ENCODE assay signal across 17 cellular contexts in genomic region chr16:4347765-4348509, GRCh38. TPM values are rescaled to one million over a fixed set of nuclear protein-coding genes. Genes with fewer than 3 reads are reported as not detected.
DNase-seq lines count a peak whose midpoint lies in the region; ATAC-seq, FAIRE-seq and TF ChIP-seq lines count a peak whose summit lies in the region.
"Had no signal": no experiment of that assay in that cellular context is flagged by ENCODE, and none has a peak within 500 bp of the region (broad histone marks: within the 10 kb centered on the region; RNA-seq: fewer than 3 reads in every experiment).

No MANE protein-coding gene starts in this region.

- TF ChIP-seq CTCF in HepG2 (CRISPR knock-in tag; IDR thresholded peaks at IDR 0.05), result no peak

- no peak overlapping the region for H2AFZ ChIP-seq in HepG2 (ENCODE audit: low read length)
- H2AFZ ChIP-seq: GM23248 had no signal

- intact Hi-C loops in HepG2 (cut with micrococcal nuclease; ENCODE audit: unreplicated experiment), result no loop called here

- peak overlapping the region; percentile 16 for H3K4me3 Mint-ChIP-seq in activated T-cell treated with anti-CD3 and anti-CD28 coated beads, Interleukin-2, amount 50 U/mL, for 24 hours
- H3K4me3 Mint-ChIP-seq in activated T-cell treated with anti-CD3 and anti-CD28 coated beads, Interleukin-2, amount 50 U/mL, for 4 hours, result no peak overlapping the region
- no peak overlapping the region for H3K4me3 Mint-ChIP-seq in activated CD8-positive, alpha-beta T cell treated with anti-CD3 and anti-CD28 coated beads, Interleukin-2, amount 10 ng/mL, durations not matched to agents 7 days and 5 days

- CTCF ChIA-PET in activated CD8-positive, alpha-beta T cell treated with anti-CD3 and anti-CD28 coated beads, Interleukin-2, amount 10 ng/mL, durations not matched to agents 7 days and 5 days (lab: Charles Lee), result interaction anchor here (1.4 kb wide), 1 partner anchor 54 kb away, joined by 3 read pairs; no protein-coding TSS in a partner anchor
- CTCF ChIA-PET in HepG2 (lab: Yijun Ruan, JAX; ENCODE audit: low intra/inter-chr PET ratio, low total read pairs), result no interaction called here

- H3K27me3 Mint-ChIP-seq in activated T-cell treated with anti-CD3 and anti-CD28 coated beads, Interleukin-2, amount 50 U/mL, for 24 hours, result no peaks in the 10 kb centered on the region
- no peaks in the 10 kb centered on the region for H3K27me3 Mint-ChIP-seq in activated T-cell treated with anti-CD3 and anti-CD28 coated beads, Interleukin-2, amount 50 U/mL, for 4 hours (ENCODE audit: low read depth)
- no peaks in the 10 kb centered on the region for H3K27me3 Mint-ChIP-seq in activated CD8-positive, alpha-beta T cell treated with anti-CD3 and anti-CD28 coated beads, Interleukin-2, amount 10 ng/mL, durations not matched to agents 7 days and 5 days (ENCODE audit: low read depth)

- H3K79me2 ChIP-seq in HepG2 (ENCODE audit: insufficient read depth, low read length), result peaks cover 50% of the 10 kb centered on the region

- TF ChIP-seq EP300 in HepG2 (IDR thresholded peaks at IDR 0.05; ENCODE audit: low read depth in 2 of 2, low read length in 2 of 2), result no peak
- no peak for TF ChIP-seq EP300 in HepG2 (CRISPR knock-in tag; IDR thresholded peaks at IDR 0.05; ENCODE audit: borderline replicate concordance)

- in situ Hi-C loops in HepG2 (cut with HindIII; ENCODE audit: extremely low pct_ligation_motif_present, low pct_unique_long_range_greater_than_20kb), result no loop called here

- H4K20me1 ChIP-seq in HepG2 (ENCODE audit: insufficient read depth, low read length), result peaks cover 17% of the 10 kb centered on the region

- peaks cover 47% of the 10 kb centered on the region for H3K4me1 Mint-ChIP-seq in activated T-cell treated with anti-CD3 and anti-CD28 coated beads, Interleukin-2, amount 50 U/mL, for 24 hours (ENCODE audit: low read depth)
- H3K4me1 Mint-ChIP-seq in activated T-cell treated with anti-CD3 and anti-CD28 coated beads, Interleukin-2, amount 50 U/mL, for 4 hours (ENCODE audit: low read depth), result peaks cover 24% of the 10 kb centered on the region
- H3K4me1 Mint-ChIP-seq in activated CD8-positive, alpha-beta T cell treated with anti-CD3 and anti-CD28 coated beads, Interleukin-2, amount 10 ng/mL, durations not matched to agents 7 days and 5 days (ENCODE audit: low read depth), result peaks cover 23% of the 10 kb centered on the region

- no peak for DNase-seq in activated T-cell treated with anti-CD3 and anti-CD28 coated beads, Interleukin-2, amount 50 U/mL, for 24 hours
- DNase-seq in activated T-cell treated with anti-CD3 and anti-CD28 coated beads, Interleukin-2, amount 50 U/mL, for 4 hours, result no peak
- DNase-seq in activated CD8-positive, alpha-beta T cell treated with anti-CD3 and anti-CD28 coated beads, Interleukin-2, amount 10 ng/mL, durations not matched to agents 7 days and 5 days, result no peak
- DNase-seq in HepG2 (ENCODE audit: low spot score) (no peak), NCI-H2227 treated with DMSO at 0.1 percent for 48 hours (lab: John Stamatoyannopoulos, UW) (no peak), mesenteric fat pad (ENCODE audit: low spot score) (no peak)
- DNase-seq: activated CD4-positive, CD25-positive, alpha-beta regulatory T cell treated with anti-CD3 and anti-CD28 coated beads, Interleukin-2, amount 50 U/mL, for 72 hours; activated effector memory CD4-positive, alpha-beta T cell treated with Interleukin-2 at 50 U/mL for 16 hours; NCI-H1436; NCI-H774 had no signal

- peaks cover 2 to 4% of the 10 kb centered on the region in 2 experiments; a peak in 1 of 5 replicates for H3K36me3 ChIP-seq in HepG2 (replicated peaks in 1 of 2; ENCODE audit: control insufficient read depth in 1 of 2, insufficient read depth in 2 of 2, low read length in 2 of 2)
- no peaks in the 10 kb centered on the region for H3K36me3 ChIP-seq in stomach smooth muscle (ENCODE audit: control insufficient read depth in 2 of 2, insufficient read depth in 2 of 2, low read length in 2 of 2)

- TSS peak; percentile 16 for BruUV-seq in HepG2 (replicated peaks; lab: Mats Ljungman, UMichigan)

- peaks cover 58% of the 10 kb centered on the region for H3K36me3 Mint-ChIP-seq in activated T-cell treated with anti-CD3 and anti-CD28 coated beads, Interleukin-2, amount 50 U/mL, for 24 hours (ENCODE audit: low read depth)
- H3K36me3 Mint-ChIP-seq in activated T-cell treated with anti-CD3 and anti-CD28 coated beads, Interleukin-2, amount 50 U/mL, for 4 hours (ENCODE audit: insufficient read depth), result peaks cover 5% of the 10 kb centered on the region
- H3K36me3 Mint-ChIP-seq in activated CD8-positive, alpha-beta T cell treated with anti-CD3 and anti-CD28 coated beads, Interleukin-2, amount 10 ng/mL, durations not matched to agents 7 days and 5 days (ENCODE audit: low read depth), result peaks cover 13% of the 10 kb centered on the region

- 84% methylated on average over 9 of the region's 17 CpGs for WGBS in HepG2 (ENCODE audit: low lambda C conversion rate)

- peak overlapping the region in 1 of 3 experiments; percentile 17; a peak in 1 of 6 replicates for H3K4me3 ChIP-seq in HepG2 (replicated peaks in 1 of 3; ENCODE audit: insufficient read depth in 1 of 3, low read depth in 2 of 3, low read length in 3 of 3)
- no peak overlapping the region for H3K4me3 ChIP-seq in stomach smooth muscle (ENCODE audit: low read length in 2 of 2)
- H3K4me3 ChIP-seq: A549, esophagus muscularis mucosa, GM23248, SK-N-MC, smooth muscle cell had no signal

- peak overlapping the region; percentile 30 for H3K4me2 ChIP-seq in HepG2 (ENCODE audit: low read depth, low read length)
- H3K4me2 ChIP-seq: smooth muscle cell had no signal

- ATAC-seq in activated T-cell treated with anti-CD3 and anti-CD28 coated beads, Interleukin-2, amount 50 U/mL, for 4 hours, result no peak
- no peak for ATAC-seq in activated CD8-positive, alpha-beta T cell treated with anti-CD3 and anti-CD28 coated beads, Interleukin-2, amount 10 ng/mL, durations not matched to agents 7 days and 5 days
- ATAC-seq in HepG2 (no peak), HG03521 (IDR thresholded peaks at IDR 0.05; ENCODE audit: unreplicated experiment) (no peak)
- ATAC-seq: A549 had no signal

- no peaks in the 10 kb centered on the region for H3K9me3 Mint-ChIP-seq in activated T-cell treated with anti-CD3 and anti-CD28 coated beads, Interleukin-2, amount 50 U/mL, for 24 hours
- H3K9me3 Mint-ChIP-seq in activated T-cell treated with anti-CD3 and anti-CD28 coated beads, Interleukin-2, amount 50 U/mL, for 4 hours, result no peaks in the 10 kb centered on the region
- H3K9me3 Mint-ChIP-seq in activated CD8-positive, alpha-beta T cell treated with anti-CD3 and anti-CD28 coated beads, Interleukin-2, amount 10 ng/mL, durations not matched to agents 7 days and 5 days (ENCODE audit: insufficient read depth), result no peaks in the 10 kb centered on the region

- H3K27ac ChIP-seq in HepG2 (ENCODE audit: extremely low read length, insufficient read depth, low read length), result peak overlapping the region; percentile 88
- H3K27ac ChIP-seq in stomach smooth muscle (ENCODE audit: low read length), result peak overlapping the region; percentile 24
- H3K27ac ChIP-seq: A549, GM23248, SK-N-MC had no signal

- POLR2A ChIA-PET in activated CD8-positive, alpha-beta T cell treated with anti-CD3 and anti-CD28 coated beads, Interleukin-2, amount 10 ng/mL, durations not matched to agents 7 days and 5 days (lab: Charles Lee), result interaction anchor here (1.2 kb wide), 1 partner anchor 79 kb away, joined by 3 read pairs; no protein-coding TSS in a partner anchor
- POLR2A ChIA-PET in HepG2 (lab: Yijun Ruan, JAX), result interaction anchor here (2.2 to 4.4 kb wide), 2 partner anchors 22 to 55 kb away, joined by 5 to 36 read pairs; partner anchors contain the start of gene VASN

- peak in 1 of 2 experiments; percentile 25; a peak in 2 of 4 replicates for TF ChIP-seq POLR2A in HepG2 (IDR thresholded peaks at IDR 0.05; ENCODE audit: insufficient read depth in 1 of 2, low read depth in 2 of 2, low read length in 2 of 2)

- H3K27me3 ChIP-seq in HepG2 (ENCODE audit: control insufficient read depth in 1 of 2, insufficient read depth in 2 of 2, low read length in 2 of 2) (no peaks in the 10 kb centered on the region; a peak in 1 of 5 replicates), stomach smooth muscle (ENCODE audit: control insufficient read depth in 1 of 2, insufficient read depth in 2 of 2, low read length in 2 of 2) (no peaks in the 10 kb centered on the region)
- H3K27me3 ChIP-seq: esophagus muscularis mucosa had no signal

- peak overlapping the region; percentile 33 for H3K9ac ChIP-seq in HepG2 (ENCODE audit: insufficient read depth, low read depth, low read length)
- no peak overlapping the region for H3K9ac ChIP-seq in stomach smooth muscle (ENCODE audit: low read length in 2 of 2)
- H3K9ac ChIP-seq: GM23248 had no signal

- TF ChIP-seq RAD21 in HepG2 (CRISPR knock-in tag; IDR thresholded peaks at IDR 0.05), result no peak

- H3K9me3 ChIP-seq in HepG2 (ENCODE audit: low read length) (no peaks in the 10 kb centered on the region), stomach smooth muscle (ENCODE audit: control insufficient read depth in 2 of 2, low read length in 2 of 2) (no peaks in the 10 kb centered on the region)
- H3K9me3 ChIP-seq: A549, esophagus muscularis mucosa had no signal

- peak overlapping the region; percentile 79 for H3K27ac Mint-ChIP-seq in activated T-cell treated with anti-CD3 and anti-CD28 coated beads, Interleukin-2, amount 50 U/mL, for 24 hours
- peak overlapping the region; percentile 31 for H3K27ac Mint-ChIP-seq in activated CD8-positive, alpha-beta T cell treated with anti-CD3 and anti-CD28 coated beads, Interleukin-2, amount 10 ng/mL, durations not matched to agents 7 days and 5 days

- FAIRE-seq in HepG2 (lab: Jason Lieb, UNC), result no peak
- FAIRE-seq: A549 had no signal

- peaks cover 72% of the 10 kb centered on the region for H3K4me1 ChIP-seq in HepG2 (ENCODE audit: insufficient read depth, low read length)
- H3K4me1 ChIP-seq in stomach smooth muscle (ENCODE audit: control insufficient read depth, insufficient read depth, low read length), result peaks cover 28% of the 10 kb centered on the region

RNA-seq across cellular contexts. Expression of gene PAM16, which starts 3.2 kb away (rescaled TPM):
- total RNA-seq in activated T-cell treated with anti-CD3 and anti-CD28 coated beads, Interleukin-2, amount 50 U/mL, for 4 hours, result 100 to 1,000 TPM; 112 to 131 (median 125) TPM
- 10 to 100 TPM; 33.3 to 40.3 TPM for total RNA-seq in activated CD8-positive, alpha-beta T cell treated with anti-CD3 and anti-CD28 coated beads, Interleukin-2, amount 10 ng/mL, durations not matched to agents 7 days and 5 days
- total RNA-seq in HepG2 (2016; rRNA removed; fragmentation: Illumina TruSeq; extraction: Trizol), result 39.5 and 51.8 TPM in 2 replicates
- total RNA-seq in HepG2 (2016; cell fraction: cytosol; rRNA removed; fragmentation: Illumina TruSeq; extraction: Trizol; ENCODE audit: low read depth), result 62.7 and 78.9 TPM in 2 replicates
- 44.0 and 55.1 TPM in 2 replicates for total RNA-seq in HepG2 (2016; cell fraction: insoluble cytoplasmic fraction; rRNA removed; fragmentation: Illumina TruSeq; extraction: Trizol)
- total RNA-seq in HepG2 (2016; cell fraction: membrane; rRNA removed; fragmentation: Illumina TruSeq; extraction: Trizol), result 48.0 and 59.1 TPM in 2 replicates
- 21.8 and 30.9 TPM in 2 replicates for total RNA-seq in HepG2 (2016; cell fraction: nucleus; rRNA removed; fragmentation: Illumina TruSeq; extraction: Trizol)
- polyA plus RNA-seq in HepG2 (2011; rRNA removed), result 51.5 and 64.5 TPM in 2 replicates
- polyA plus RNA-seq in HepG2 (2011; cell fraction: cytosol; rRNA removed), result 79.1 and 106 TPM in 2 replicates
- 59.7 and 63.8 TPM in 2 replicates for polyA plus RNA-seq in HepG2 (2011; cell fraction: nucleus; rRNA removed)
- 28.9 and 43.2 TPM in 2 replicates for polyA plus RNA-seq in HepG2 (2012)
- 51.5 and 69.1 TPM in 2 replicates for polyA plus RNA-seq in HepG2 (2016; cell fraction: cytosol; fragmentation: Illumina TruSeq; extraction: Trizol; ENCODE audit: low read depth)
- polyA plus RNA-seq in HepG2 (2016; cell fraction: insoluble cytoplasmic fraction; fragmentation: Illumina TruSeq; extraction: Trizol; ENCODE audit: low read depth), result 31.2 and 31.7 TPM in 2 replicates
- polyA plus RNA-seq in HepG2 (2016; cell fraction: membrane; fragmentation: Illumina TruSeq; extraction: Trizol; ENCODE audit: low read depth), result 35.5 and 47.0 TPM in 2 replicates
- polyA plus RNA-seq in HepG2 (2016; cell fraction: nucleus; fragmentation: Illumina TruSeq; extraction: Trizol; ENCODE audit: insufficient read depth, low read depth), result 70.3 and 85.7 TPM in 2 replicates
- polyA minus RNA-seq in HepG2 (2011; rRNA and poly(A)+ RNA removed; ENCODE audit: low replicate concordance), result 22.9 and 24.5 TPM in 2 replicates
- 13.2 and 17.4 TPM in 2 replicates for polyA minus RNA-seq in HepG2 (2011; cell fraction: cytosol; rRNA and poly(A)+ RNA removed)
- polyA minus RNA-seq in HepG2 (2011; cell fraction: nucleus; rRNA and poly(A)+ RNA removed), result 12.3 and 12.9 TPM in 2 replicates
- total RNA-seq in mesenteric fat pad, result 38.2 TPM

RNA-seq across cellular contexts. Expression of gene VASN, which starts 23.7 kb away (rescaled TPM):
- total RNA-seq in activated T-cell treated with anti-CD3 and anti-CD28 coated beads, Interleukin-2, amount 50 U/mL, for 4 hours, result under 1 TPM; 0.30 to 0.46 (median 0.34) TPM
- total RNA-seq in activated CD8-positive, alpha-beta T cell treated with anti-CD3 and anti-CD28 coated beads, Interleukin-2, amount 10 ng/mL, durations not matched to agents 7 days and 5 days, result not detected
- total RNA-seq in HepG2 (2016; rRNA removed; fragmentation: Illumina TruSeq; extraction: Trizol) (6.9 and 18.2 TPM in 2 replicates), mesenteric fat pad (26.6 TPM)
- 2.8 and 3.3 TPM in 2 replicates for total RNA-seq in HepG2 (2016; cell fraction: cytosol; rRNA removed; fragmentation: Illumina TruSeq; extraction: Trizol; ENCODE audit: low read depth)
- 5.9 and 17.8 TPM in 2 replicates for total RNA-seq in HepG2 (2016; cell fraction: insoluble cytoplasmic fraction; rRNA removed; fragmentation: Illumina TruSeq; extraction: Trizol)
- total RNA-seq in HepG2 (2016; cell fraction: membrane; rRNA removed; fragmentation: Illumina TruSeq; extraction: Trizol), result 5.8 and 6.6 TPM in 2 replicates
- 22.5 and 25.6 TPM in 2 replicates for total RNA-seq in HepG2 (2016; cell fraction: nucleus; rRNA removed; fragmentation: Illumina TruSeq; extraction: Trizol)
- polyA plus RNA-seq in HepG2 (2011; rRNA removed), result 8.4 and 15.5 TPM in 2 replicates
- polyA plus RNA-seq in HepG2 (2011; cell fraction: cytosol; rRNA removed), result 9.0 and 15.7 TPM in 2 replicates
- 47.1 and 58.1 TPM in 2 replicates for polyA plus RNA-seq in HepG2 (2011; cell fraction: nucleus; rRNA removed)
- polyA plus RNA-seq in HepG2 (2012), result 9.8 and 16.9 TPM in 2 replicates
- polyA plus RNA-seq in HepG2 (2016; cell fraction: cytosol; fragmentation: Illumina TruSeq; extraction: Trizol; ENCODE audit: low read depth), result 2.3 and 2.6 TPM in 2 replicates
- polyA plus RNA-seq in HepG2 (2016; cell fraction: insoluble cytoplasmic fraction; fragmentation: Illumina TruSeq; extraction: Trizol; ENCODE audit: low read depth), result 7.7 and 10.2 TPM in 2 replicates
- 3.1 and 4.1 TPM in 2 replicates for polyA plus RNA-seq in HepG2 (2016; cell fraction: membrane; fragmentation: Illumina TruSeq; extraction: Trizol; ENCODE audit: low read depth)
- polyA plus RNA-seq in HepG2 (2016; cell fraction: nucleus; fragmentation: Illumina TruSeq; extraction: Trizol; ENCODE audit: insufficient read depth, low read depth), result 40.8 and 43.4 TPM in 2 replicates
- polyA minus RNA-seq in HepG2 (2011; rRNA and poly(A)+ RNA removed; ENCODE audit: low replicate concordance), result 1.2 and 47.2 TPM in 2 replicates
- polyA minus RNA-seq in HepG2 (2011; cell fraction: cytosol; rRNA and poly(A)+ RNA removed), result 18.8 and 21.5 TPM in 2 replicates
- 32.1 and 35.9 TPM in 2 replicates for polyA minus RNA-seq in HepG2 (2011; cell fraction: nucleus; rRNA and poly(A)+ RNA removed)

RNA-seq across cellular contexts. Expression of gene GLIS2, which starts 32.1 kb away (rescaled TPM):
- total RNA-seq in activated T-cell treated with anti-CD3 and anti-CD28 coated beads, Interleukin-2, amount 50 U/mL, for 4 hours, result under 1 TPM; 0.11 to 0.19 (median 0.13) TPM
- under 1 TPM; 0.16 TPM for total RNA-seq in activated CD8-positive, alpha-beta T cell treated with anti-CD3 and anti-CD28 coated beads, Interleukin-2, amount 10 ng/mL, durations not matched to agents 7 days and 5 days
- total RNA-seq in HepG2 (2016; rRNA removed; fragmentation: Illumina TruSeq; extraction: Trizol), result 0.24 and 0.29 TPM in 2 replicates
- total RNA-seq in HepG2 (2016; cell fraction: cytosol; rRNA removed; fragmentation: Illumina TruSeq; extraction: Trizol; ENCODE audit: low read depth), result 1.0 and 1.1 TPM in 2 replicates
- total RNA-seq in HepG2 (2016; cell fraction: insoluble cytoplasmic fraction; rRNA removed; fragmentation: Illumina TruSeq; extraction: Trizol), result 0.18 and 0.30 TPM in 2 replicates
- total RNA-seq in HepG2 (2016; cell fraction: membrane; rRNA removed; fragmentation: Illumina TruSeq; extraction: Trizol), result 0.59 and 0.65 TPM in 2 replicates
- total RNA-seq in HepG2 (2016; cell fraction: nucleus; rRNA removed; fragmentation: Illumina TruSeq; extraction: Trizol), result 0.34 and 0.63 TPM in 2 replicates
- 0.28 and 0.39 TPM in 2 replicates for polyA plus RNA-seq in HepG2 (2011; rRNA removed)
- 0.17 and 0.18 TPM in 2 replicates for polyA plus RNA-seq in HepG2 (2011; cell fraction: cytosol; rRNA removed)
- polyA plus RNA-seq in HepG2 (2011; cell fraction: nucleus; rRNA removed), result 1.1 and 1.3 TPM in 2 replicates
- 0.91 and 2.0 TPM in 2 replicates for polyA plus RNA-seq in HepG2 (2012)
- polyA plus RNA-seq in HepG2 (2016; cell fraction: cytosol; fragmentation: Illumina TruSeq; extraction: Trizol; ENCODE audit: low read depth), result 0.27 and 0.43 TPM in 2 replicates
- polyA plus RNA-seq in HepG2 (2016; cell fraction: insoluble cytoplasmic fraction; fragmentation: Illumina TruSeq; extraction: Trizol; ENCODE audit: low read depth), result 0.70 and 0.86 TPM in 2 replicates
- 1.3 and 1.4 TPM in 2 replicates for polyA plus RNA-seq in HepG2 (2016; cell fraction: membrane; fragmentation: Illumina TruSeq; extraction: Trizol; ENCODE audit: low read depth)
- polyA plus RNA-seq in HepG2 (2016; cell fraction: nucleus; fragmentation: Illumina TruSeq; extraction: Trizol; ENCODE audit: insufficient read depth, low read depth), result 1.6 and 1.8 TPM in 2 replicates
- polyA minus RNA-seq in HepG2 (2011; rRNA and poly(A)+ RNA removed; ENCODE audit: low replicate concordance), result 0.44 and 3.2 TPM in 2 replicates
- polyA minus RNA-seq in HepG2 (2011; cell fraction: cytosol; rRNA and poly(A)+ RNA removed), result 0.18 and 0.99 TPM in 2 replicates
- polyA minus RNA-seq in HepG2 (2011; cell fraction: nucleus; rRNA and poly(A)+ RNA removed), result 0.25 and 0.52 TPM in 2 replicates
- total RNA-seq in mesenteric fat pad, result 14.2 TPM
